In the genomic region with DNA sequence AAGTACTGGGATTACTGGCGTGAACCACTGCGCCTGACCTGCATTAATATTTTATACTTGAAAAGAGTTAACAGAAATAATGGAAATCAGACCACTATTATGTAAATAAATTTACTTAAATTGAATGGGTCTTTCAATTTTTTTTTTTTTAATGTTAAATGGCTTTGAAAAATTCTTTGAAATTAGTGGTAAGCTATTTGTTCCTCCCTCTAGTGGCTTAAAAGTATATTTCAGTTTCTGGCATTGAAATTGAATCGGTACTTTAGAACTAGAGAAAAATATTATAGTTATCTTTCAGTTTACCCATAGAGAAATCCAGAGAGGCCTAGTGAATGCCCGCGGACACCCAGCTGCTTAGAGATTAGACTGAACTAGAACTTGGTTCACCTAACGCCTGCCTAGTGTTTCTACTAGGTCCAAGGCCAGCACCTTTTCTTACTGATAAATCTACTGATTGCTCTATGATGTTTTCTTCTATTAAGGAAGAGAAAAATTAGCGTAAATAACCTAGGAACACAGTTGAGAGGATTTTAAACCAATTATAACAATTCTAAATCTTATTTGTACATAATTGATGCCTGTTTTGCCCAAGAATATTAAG, we compare ENCODE assay signal across 9 cellular contexts.
DNase-seq lines count a peak whose midpoint lies in the region; ATAC-seq, FAIRE-seq and TF ChIP-seq lines count a peak whose summit lies in the region.
"Had no signal": no experiment of that assay in that cellular context is flagged by ENCODE, and none has a peak within 500 bp of the region (broad histone marks: within the 10 kb centered on the region; RNA-seq: fewer than 3 reads in every experiment).

No MANE protein-coding gene starts in this region.

- ATAC-seq in GM21723 (IDR thresholded peaks at IDR 0.05; ENCODE audit: unreplicated experiment) (no peak), GM19467 (IDR thresholded peaks at IDR 0.05; ENCODE audit: unreplicated experiment) (no peak), GM18498 (IDR thresholded peaks at IDR 0.05; ENCODE audit: unreplicated experiment) (no peak)

- no peak overlapping the region for H3K4me3 ChIP-seq in fibroblast of villous mesenchyme (ENCODE audit: low read depth, low read length)
- H3K4me3 ChIP-seq: SJCRH30 had no signal

- no peak overlapping the region for H3K27ac ChIP-seq in 22Rv1
- H3K27ac ChIP-seq: SJCRH30 had no signal

- TF ChIP-seq CTCF in 22Rv1 (IDR thresholded peaks at IDR 0.05) (peak; percentile 81), fibroblast of villous mesenchyme (IDR thresholded peaks at IDR 0.05; ENCODE audit: insufficient read depth, low read depth, low read length) (peak; percentile 57)

- DNase-seq in RCC 7860 (ENCODE audit: low spot score) (peak; percentile 8), fibroblast of villous mesenchyme (ENCODE audit: low read depth) (peak; percentile 36), DMS153 (lab: John Stamatoyannopoulos, UW) (no peak)

- peak; percentile 98 for FAIRE-seq in G401.6 (lab: Jason Lieb, UNC)
- peak; percentile 34 for FAIRE-seq in RCC 7860 (lab: Jason Lieb, UNC)
